In genomic region chr19:39832341-39833083, GRCh38 we compare ENCODE assay signal across 8 cellular contexts. TPM values are rescaled to one million over a fixed set of nuclear protein-coding genes. Genes with fewer than 3 reads are reported as not detected.
DNase-seq lines count a peak whose midpoint lies in the region; ATAC-seq and TF ChIP-seq lines count a peak whose summit lies in the region.

No MANE protein-coding gene starts in this region.

- peaks cover 0 to 74% of the 10 kb centered on the region in 2 donors for H3K36me3 ChIP-seq in left lung
- H3K36me3 ChIP-seq in suprapubic skin: peaks cover 65% of the 10 kb centered on the region

- ATAC-seq in left lung: no peak
- ATAC-seq in GM19035 (IDR thresholded peaks at IDR 0.05; ENCODE audit: unreplicated experiment): no peak

- in situ Hi-C loops in astrocyte of the cerebellum (cut with HindIII; ENCODE audit: low sequenced_read_pairs): no loop called here

- TF ChIP-seq POLR2A in suprapubic skin (IDR thresholded peaks at IDR 0.05): no peak

- peaks cover 2% of the 10 kb centered on the region for H3K27me3 Mint-ChIP-seq in activated CD4-positive, alpha-beta T cell treated with anti-CD3 and anti-CD28 coated beads, Interleukin-2, amount 10 ng/mL, durations not matched to agents 24 days and 14 days

- no peak for DNase-seq in activated CD4-positive, alpha-beta T cell treated with anti-CD3 and anti-CD28 coated beads, Interleukin-2, amount 10 ng/mL, durations not matched to agents 24 days and 14 days
- DNase-seq in activated CD4-positive, alpha-beta T cell treated with anti-CD3 and anti-CD28 coated beads, Interleukin-2, amount 50 U/mL, for 1 hour: no peak
- no peak for DNase-seq in astrocyte of the cerebellum (ENCODE audit: low read depth)
- DNase-seq in left lung: no peak
- no peak for DNase-seq in suprapubic skin (ENCODE audit: low spot score in 2 of 2)
- DNase-seq in T1000 (lab: John Stamatoyannopoulos, UW): no peak
- DNase-seq in inferior parietal cortex (ENCODE audit: extremely low spot score): no peak

- peak overlapping the region; percentile 76 for H3K4me3 Mint-ChIP-seq in activated CD4-positive, alpha-beta T cell treated with anti-CD3 and anti-CD28 coated beads, Interleukin-2, amount 10 ng/mL, durations not matched to agents 24 days and 14 days

- H3K4me1 Mint-ChIP-seq in activated CD4-positive, alpha-beta T cell treated with anti-CD3 and anti-CD28 coated beads, Interleukin-2, amount 10 ng/mL, durations not matched to agents 24 days and 14 days: peaks cover 32% of the 10 kb centered on the region

- H3K9me3 Mint-ChIP-seq in activated CD4-positive, alpha-beta T cell treated with anti-CD3 and anti-CD28 coated beads, Interleukin-2, amount 10 ng/mL, durations not matched to agents 24 days and 14 days: no peaks in the 10 kb centered on the region

- peaks cover 6 to 27% of the 10 kb centered on the region in 2 donors for H3K4me1 ChIP-seq in left lung
- peaks cover 20% of the 10 kb centered on the region for H3K4me1 ChIP-seq in suprapubic skin

- WGBS in suprapubic skin: 70% methylated on average over 5 of the region's 5 CpGs

- peak overlapping the region; percentile 78 for H3K27ac Mint-ChIP-seq in activated CD4-positive, alpha-beta T cell treated with anti-CD3 and anti-CD28 coated beads, Interleukin-2, amount 10 ng/mL, durations not matched to agents 24 days and 14 days

- H3K27me3 ChIP-seq in left lung (no peaks in the 10 kb centered on the region), suprapubic skin (no peaks in the 10 kb centered on the region)

- H3K9me3 ChIP-seq in left lung (no peaks in the 10 kb centered on the region), suprapubic skin (no peaks in the 10 kb centered on the region)

- no peak for TF ChIP-seq EP300 in suprapubic skin (IDR thresholded peaks at IDR 0.05)

- H3K36me3 Mint-ChIP-seq in activated CD4-positive, alpha-beta T cell treated with anti-CD3 and anti-CD28 coated beads, Interleukin-2, amount 10 ng/mL, durations not matched to agents 24 days and 14 days (ENCODE audit: low read depth): peaks cover 64% of the 10 kb centered on the region

- H3K4me3 ChIP-seq in astrocyte of the cerebellum (ENCODE audit: low read depth, low read length) (peak overlapping the region; percentile 87), left lung (peak overlapping the region; percentile 100), suprapubic skin (peak overlapping the region; percentile 78)

- intact Hi-C loops in activated CD4-positive, alpha-beta T cell treated with anti-CD3 and anti-CD28 coated beads, Interleukin-2, amount 10 ng/mL, durations not matched to agents 24 days and 14 days (cut with micrococcal nuclease): loop anchor here (5.0 kb wide), 2 partner anchors 385 to 1185 kb away; partner anchors contain the start of genes ACTN4 and SUPT5H
- intact Hi-C loops in left lung (cut with DNase I): no loop called here

- TF ChIP-seq CTCF in astrocyte of the cerebellum (IDR thresholded peaks at IDR 0.05; ENCODE audit: low read depth, low read length, missing control alignments) (no peak), left lung (IDR thresholded peaks at IDR 0.05) (no peak), suprapubic skin (IDR thresholded peaks at IDR 0.05) (no peak)

- H3K27ac ChIP-seq in left lung: peak overlapping the region; percentile 84 to 93
- H3K27ac ChIP-seq in suprapubic skin: no peak overlapping the region

RNA-seq across cellular contexts. Expression of gene DYRK1B, which starts 1.4 kb away (rescaled TPM):
- 3.6 and 4.5 TPM in 2 replicates for total RNA-seq in activated CD4-positive, alpha-beta T cell treated with anti-CD3 and anti-CD28 coated beads, Interleukin-2, amount 10 ng/mL, durations not matched to agents 24 days and 14 days
- 10 to 100 TPM; 13.6 to 25.0 TPM for total RNA-seq in left lung
- 10 to 100 TPM; 17.9 to 31.7 (median 24.2) TPM for total RNA-seq in suprapubic skin

RNA-seq across cellular contexts. Expression of gene FBL, which starts 13.7 kb away (rescaled TPM):
- total RNA-seq in activated CD4-positive, alpha-beta T cell treated with anti-CD3 and anti-CD28 coated beads, Interleukin-2, amount 10 ng/mL, durations not matched to agents 24 days and 14 days: 605 and 614 TPM in 2 replicates
- 100 to 1,000 TPM in 1 of 2 donors, 10 to 100 TPM in 1; 82.5 to 153 TPM for total RNA-seq in left lung
- total RNA-seq in suprapubic skin: 100 to 1,000 TPM; 193 to 333 (median 273) TPM

RNA-seq across cellular contexts. Expression of gene LEUTX, which starts 53.9 kb away (rescaled TPM):
- not detected in 2 replicates for total RNA-seq in activated CD4-positive, alpha-beta T cell treated with anti-CD3 and anti-CD28 coated beads, Interleukin-2, amount 10 ng/mL, durations not matched to agents 24 days and 14 days
- not detected for total RNA-seq in left lung
- total RNA-seq in suprapubic skin: not detected
